In the genomic region with DNA sequence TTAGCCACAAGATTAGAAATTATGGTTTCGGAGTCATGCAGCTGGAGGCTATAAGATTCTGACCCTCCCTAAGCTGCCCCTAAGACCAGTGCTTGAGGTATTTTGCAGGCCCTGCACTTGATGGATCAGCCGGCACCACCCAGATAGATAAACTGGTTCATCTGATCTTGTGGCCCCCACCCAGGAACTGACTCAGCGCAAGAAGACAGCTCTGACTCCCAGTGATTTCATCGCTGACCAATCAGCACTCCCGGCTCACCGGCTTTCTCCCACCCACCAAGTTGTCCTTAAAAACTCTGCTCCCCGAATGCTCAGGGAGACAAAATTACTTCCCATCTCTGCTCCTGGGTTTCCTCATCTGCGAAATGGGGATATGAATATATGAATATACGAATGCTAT, we compare ENCODE assay signal across 1 cellular context.
TF ChIP-seq lines count a peak whose summit lies in the region.

No MANE protein-coding gene starts in this region.

TF ChIP-seq in K562, 482 proteins besides CTCF, POLR2A, EP300 and RAD21 (continued from another document):
- TF ChIP-seq, protein P1, sequence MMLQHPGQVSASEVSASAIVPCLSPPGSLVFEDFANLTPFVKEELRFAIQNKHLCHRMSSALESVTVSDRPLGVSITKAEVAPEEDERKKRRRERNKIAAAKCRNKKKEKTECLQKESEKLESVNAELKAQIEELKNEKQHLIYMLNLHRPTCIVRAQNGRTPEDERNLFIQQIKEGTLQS (IDR thresholded peaks at IDR 0.05), result peak; percentile 62; the same call in 1 of the 2 replicates
- TF ChIP-seq, protein P1 (CRISPR knock-in tag; conservative IDR thresholded peaks at IDR 0.05), result no peak
- TF ChIP-seq CTBP1 (IDR thresholded peaks at IDR 0.05; ENCODE audit: borderline replicate concordance), result peak; percentile 15; the same call in 1 of the 2 replicates
- TF ChIP-seq MAFG (tag; conservative IDR thresholded peaks at IDR 0.05), result 0 out of 2 replicates have a peak, but pooled peaks have one; percentile 20
- TF ChIP-seq BRCA1 (IDR thresholded peaks at IDR 0.05), result no peak
- TF ChIP-seq BRCA1 (CRISPR knock-in tag; IDR thresholded peaks at IDR 0.05), result no peak
- TF ChIP-seq, protein P2, sequence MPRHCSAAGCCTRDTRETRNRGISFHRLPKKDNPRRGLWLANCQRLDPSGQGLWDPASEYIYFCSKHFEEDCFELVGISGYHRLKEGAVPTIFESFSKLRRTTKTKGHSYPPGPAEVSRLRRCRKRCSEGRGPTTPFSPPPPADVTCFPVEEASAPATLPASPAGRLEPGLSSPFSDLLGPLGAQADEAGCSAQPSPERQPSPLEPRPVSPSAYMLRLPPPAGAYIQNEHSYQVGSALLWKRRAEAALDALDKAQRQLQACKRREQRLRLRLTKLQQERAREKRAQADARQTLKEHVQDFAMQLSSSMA (CRISPR knock-in tag; IDR thresholded peaks at IDR 0.05), result no peak
- TF ChIP-seq GATAD2B (IDR thresholded peaks at IDR 0.05; ENCODE audit: borderline replicate concordance), result no peak
- no peak for TF ChIP-seq SRSF3 (IDR thresholded peaks at IDR 0.05; ENCODE audit: insufficient read depth, low read length)
- TF ChIP-seq SMARCA4 (IDR thresholded peaks at IDR 0.05), result peak; percentile 40; the same call in 1 of the 2 replicates
- peak in 1 of 2 experiments; percentile 24; a peak in 1 of 4 replicates for TF ChIP-seq RCOR1 (IDR thresholded peaks at IDR 0.05; ENCODE audit: borderline replicate concordance in 1 of 2, low read depth in 2 of 2, low read length in 2 of 2)
- TF ChIP-seq MEIS2 (IDR thresholded peaks at IDR 0.05; ENCODE audit: partially characterized antibody), result peak; percentile 16
- no peak for TF ChIP-seq ZNF354B (CRISPR knock-in tag; IDR thresholded peaks at IDR 0.05)
- TF ChIP-seq ATF1 (CRISPR knock-in tag; IDR thresholded peaks at IDR 0.05), result no peak
- 0 out of 2 replicates have a peak, but pooled peaks have one; percentile 16 for TF ChIP-seq ATF1 (tag; IDR thresholded peaks at IDR 0.05)
- TF ChIP-seq NFE2 (IDR thresholded peaks at IDR 0.05; ENCODE audit: low read depth), result peak; percentile 53
- peak in 1 of 2 experiments; percentile 7; a peak in 1 of 4 replicates for TF ChIP-seq TRIM24 (IDR thresholded peaks at IDR 0.05)
- TF ChIP-seq NRF1 (conservative IDR thresholded peaks at IDR 0.05 in 1 of 2, IDR thresholded peaks at IDR 0.05 in 1 of 2), result peak; percentile 30 to 50
- TF ChIP-seq JUND (IDR thresholded peaks at IDR 0.05; ENCODE audit: borderline replicate concordance, low read depth, low read length), result peak; percentile 78; the same call in 1 of the 2 replicates
- peak; percentile 60; the same call in 1 of the 3 replicates for TF ChIP-seq JUND (tag; IDR thresholded peaks at IDR 0.05; ENCODE audit: borderline replicate concordance, low read depth, low read length)
- TF ChIP-seq SMARCE1 (IDR thresholded peaks at IDR 0.05), result peak; percentile 18; the same call in 1 of the 2 replicates
- TF ChIP-seq ATF7 (IDR thresholded peaks at IDR 0.05), result peak; percentile 89
- TF ChIP-seq JUN (IDR thresholded peaks at IDR 0.05; ENCODE audit: borderline replicate concordance, low read depth, low read length), result 0 out of 2 replicates have a peak, but pooled peaks have one; percentile 36
- no peak for TF ChIP-seq JUN (CRISPR knock-in tag; IDR thresholded peaks at IDR 0.05; ENCODE audit: borderline replicate concordance)
- TF ChIP-seq DPF2 (IDR thresholded peaks at IDR 0.05), result peak; percentile 74
